In the genomic region with DNA sequence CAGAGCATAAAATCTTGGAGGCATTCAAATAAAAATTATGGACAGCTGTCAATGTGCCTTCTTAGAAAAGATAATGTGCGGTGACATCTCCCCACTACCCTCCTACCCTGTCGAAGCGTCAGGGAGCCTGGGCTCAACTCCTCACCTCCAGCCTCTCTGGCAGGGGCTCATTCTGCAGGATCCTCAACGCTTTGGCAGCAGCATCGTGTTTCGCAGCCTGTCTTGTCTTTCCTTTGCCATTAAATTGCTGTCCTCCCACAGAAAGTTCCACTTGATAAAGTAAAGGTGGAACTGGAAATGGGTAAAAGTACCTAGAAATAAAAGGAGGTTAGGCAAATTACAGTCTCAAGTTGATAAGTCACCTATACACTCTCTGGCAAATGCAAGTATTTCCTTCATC, we compare ENCODE assay signal across 17 cellular contexts.
"Had no signal": no experiment of that assay in that cellular context is flagged by ENCODE, and none has a peak within 500 bp of the region (broad histone marks: within the 10 kb centered on the region; RNA-seq: fewer than 3 reads in every experiment).

No MANE protein-coding gene starts in this region.

- DNase-seq: cerebellar nuclear complex; esophagus squamous epithelium; foreskin fibroblast; glutamatergic neuron; immature natural killer cell; left ventricle myocardium inferior; mesenchymal stem cell; midbrain; right cardiac atrium; small intestine; stimulated activated CD4-positive, alpha-beta T cell treated with anti-CD3 and anti-CD28 coated beads, Interleukin-12 subunit alpha, Interleukin-12 subunit beta, amount 100 ng/mL, for 4 hours; stimulated activated naive CD8-positive, alpha-beta T cell treated with anti-CD3 and anti-CD28 coated beads, Interleukin-15, amount 100 ng/mL, for 72 hours; transverse colon had no signal

- H3K9me3 Mint-ChIP-seq: dendritic cell treated with granulocyte-macrophage colony-stimulating factor and Interleukin-4, amounts not matched to agents 40 ng/mL and 50 ng/mL, for 4 days; immature natural killer cell; stimulated activated naive CD8-positive, alpha-beta T cell treated with anti-CD3 and anti-CD28 coated beads, Interleukin-15, amount 100 ng/mL, for 72 hours had no signal

- ATAC-seq: gastroesophageal sphincter; right cardiac atrium; stimulated activated naive CD8-positive, alpha-beta T cell treated with anti-CD3 and anti-CD28 coated beads, Interleukin-15, amount 100 ng/mL, for 72 hours had no signal

- H3K27ac Mint-ChIP-seq: dendritic cell treated with granulocyte-macrophage colony-stimulating factor and Interleukin-4, amounts not matched to agents 40 ng/mL and 50 ng/mL, for 4 days; stimulated activated naive CD8-positive, alpha-beta T cell treated with anti-CD3 and anti-CD28 coated beads, Interleukin-15, amount 100 ng/mL, for 72 hours had no signal

- H3K27me3 Mint-ChIP-seq: dendritic cell treated with granulocyte-macrophage colony-stimulating factor and Interleukin-4, amounts not matched to agents 40 ng/mL and 50 ng/mL, for 4 days; stimulated activated naive CD8-positive, alpha-beta T cell treated with anti-CD3 and anti-CD28 coated beads, Interleukin-15, amount 100 ng/mL, for 72 hours had no signal

- H3K27ac ChIP-seq: esophagus squamous epithelium, gastroesophageal sphincter, left ventricle myocardium inferior, neutrophil, thoracic aorta, transverse colon had no signal

- H3K4me3 Mint-ChIP-seq: dendritic cell treated with granulocyte-macrophage colony-stimulating factor and Interleukin-4, amounts not matched to agents 40 ng/mL and 50 ng/mL, for 4 days; immature natural killer cell; stimulated activated naive CD8-positive, alpha-beta T cell treated with anti-CD3 and anti-CD28 coated beads, Interleukin-15, amount 100 ng/mL, for 72 hours had no signal
